Comparison of ENCODE assay signal across 8 cellular contexts in genomic region chr2:75374414-75374957, GRCh38.
DNase-seq lines count a peak whose midpoint lies in the region; TF ChIP-seq lines count a peak whose summit lies in the region.
"Not testable (repeated sequence)": the region's sequence is repeated elsewhere in the genome, so short reads cannot be mapped to it uniquely, and the experiment has no call there.

No MANE protein-coding gene starts in this region.

- not testable (repeated sequence) for H3K27me3 Mint-ChIP-seq in nephron progenitor cell (ENCODE audit: low read depth, poor library complexity)

- H3K4me1 Mint-ChIP-seq in nephron progenitor cell: not testable (repeated sequence)

- H2AFZ ChIP-seq in GM23248: not testable (repeated sequence)

- not testable (repeated sequence) for H3K4me3 Mint-ChIP-seq in nephron progenitor cell

- not testable (repeated sequence) for H4K20me1 ChIP-seq in GM23248 (ENCODE audit: insufficient read depth)

- H3K9me2 ChIP-seq in GM23248 (ENCODE audit: insufficient read depth): not testable (repeated sequence)

- H3F3A ChIP-seq in GM23248 (ENCODE audit: insufficient read depth): peaks cover 22% of the 10 kb centered on the region

- 63 to 72% methylated on average over 6 of the region's 6 CpGs for WGBS in GM23248 (ENCODE audit: low coverage in 1 of 2, low lambda C conversion rate in 2 of 2, missing lambda C conversion rate in 2 of 2), 2 experiments

- H3K9me3 Mint-ChIP-seq in nephron progenitor cell: peaks cover 47% of the 10 kb centered on the region

- not testable (repeated sequence) for H3K27me3 ChIP-seq in AG04450 (ENCODE audit: control insufficient read depth, insufficient read depth, low read length); GM23248 (replicated peaks; ENCODE audit: insufficient read depth)

- TF ChIP-seq CTCF in AG04450 (IDR thresholded peaks at IDR 0.05; ENCODE audit: low read depth, low read length); nephron progenitor cell (IDR thresholded peaks at IDR 0.05): not testable (repeated sequence)

- not testable (repeated sequence) for H3K79me2 ChIP-seq in GM23248 (ENCODE audit: insufficient read depth)

- not testable (repeated sequence) for H3K4me2 ChIP-seq in GM23248 (ENCODE audit: unreplicated experiment)

- POLR2A ChIA-PET in AG04450 (lab: Yijun Ruan, JAX): not testable (repeated sequence)

- in situ Hi-C loops in GM23248 (cut with MboI): not testable (repeated sequence)

- CTCF ChIA-PET in AG04450 (lab: Charles Lee): not testable (repeated sequence)

- H3K4me3 ChIP-seq in AG04450 (ENCODE audit: low read depth, low read length); GM23248; Jurkat, Clone E6-1 (ENCODE audit: low read length): not testable (repeated sequence)

- peak; percentile 3 for DNase-seq in AG04450 (ENCODE audit: low read depth, low spot score)
- DNase-seq in GM23248: peak; percentile 13
- peak; percentile 83 for DNase-seq in Jurkat, Clone E6-1 (ENCODE audit: low read depth, low spot score)
- peak; percentile 80 for DNase-seq in NCI-H510A (lab: John Stamatoyannopoulos, UW)
- peak; percentile 65 for DNase-seq in SHP77 treated with DMSO at 0.1 percent for 48 hours (lab: John Stamatoyannopoulos, UW)
- peak; percentile 24 for DNase-seq in amniotic epithelial cell (ENCODE audit: low read depth)
- peak; percentile 14 for DNase-seq in fibroblast of peridontal ligament (ENCODE audit: extremely low read depth)
- peak; percentile 16 for DNase-seq in nephron progenitor cell

- H3K36me3 Mint-ChIP-seq in nephron progenitor cell (ENCODE audit: low read depth): not testable (repeated sequence)

- not testable (repeated sequence) for H3K27ac Mint-ChIP-seq in nephron progenitor cell

- not testable (repeated sequence) for H3K27ac ChIP-seq in AG04450 (ENCODE audit: low read depth, low read length); GM23248

- H3K9me3 ChIP-seq in AG04450 (ENCODE audit: control insufficient read depth, insufficient read depth, low read length); GM23248 (ENCODE audit: low read depth): not testable (repeated sequence)

- peaks cover 20% of the 10 kb centered on the region for H3K4me1 ChIP-seq in GM23248 (ENCODE audit: insufficient read depth)

- H3K36me3 ChIP-seq in GM23248 (ENCODE audit: low read depth): not testable (repeated sequence)

- not testable (repeated sequence) for H3K9ac ChIP-seq in GM23248

Comparison
In these comparisons a context has a peak if more than half of its experiments do, and no peak if none do; other contexts are left out.
1. DNase-seq: peak in every context shown above with its lines; median percentile 83 in Jurkat, Clone E6-1; 80 in NCI-H510A; 65 in SHP77 treated with DMSO at 0.1 percent for 48 hours; 24 in amniotic epithelial cell; 16 in nephron progenitor cell; 14 in fibroblast of peridontal ligament; 13 in GM23248; 3 in AG04450.